Comparison of ENCODE assay signal across 9 cellular contexts in genomic region chr9:108823829-108824228, GRCh38. TPM values are rescaled to one million over a fixed set of nuclear protein-coding genes. Genes with fewer than 3 reads are reported as not detected.
"Had no signal": no experiment of that assay in that cellular context is flagged by ENCODE, and none has a peak within 500 bp of the region (broad histone marks: within the 10 kb centered on the region; RNA-seq: fewer than 3 reads in every experiment).

No MANE protein-coding gene starts in this region.

- DNase-seq: GDM1, GF-D8 had no signal

- H3K4me3 ChIP-seq: GM12878 had no signal

- ATAC-seq: GM12878 had no signal

- FAIRE-seq: G401.6, GM12878, GM12891, GM12892, GM18507, GM19239 had no signal

RNA-seq across cellular contexts. Expression of gene ACTL7B, which starts 32.0 kb away (rescaled TPM):
- total RNA-seq: G401, GM12878 had no signal
- polyA plus RNA-seq: GM12878 had no signal

RNA-seq across cellular contexts. Expression of gene ACTL7A, which starts 38.2 kb away (rescaled TPM):
- total RNA-seq: G401, GM12878 had no signal
- polyA plus RNA-seq: GM12878 had no signal
